1 cellular context compared by ENCODE assay signal in the genomic region with DNA sequence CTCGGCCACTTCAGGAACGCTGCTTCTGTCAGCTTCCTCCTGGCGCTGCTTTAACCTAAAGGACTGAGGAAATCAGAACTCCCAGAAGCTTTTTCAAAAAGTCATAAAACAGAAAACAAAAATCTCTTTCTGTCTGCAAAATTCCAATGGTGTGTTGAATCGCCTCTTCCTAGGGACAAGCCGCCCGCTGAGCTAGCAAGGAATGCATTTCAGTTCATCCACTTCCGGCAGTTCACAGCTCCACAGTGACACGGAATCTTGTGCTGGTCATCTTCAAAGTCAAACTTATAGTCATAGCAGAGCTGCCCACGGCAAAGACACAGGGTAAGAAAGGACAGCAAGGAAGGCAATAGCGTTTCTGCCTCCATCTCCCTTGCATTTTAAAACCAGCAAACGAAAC.
TF ChIP-seq lines count a peak whose summit lies in the region.

No MANE protein-coding gene starts in this region.

TF ChIP-seq in SK-N-SH, 30 proteins besides CTCF, POLR2A, EP300 and RAD21:
- TF ChIP-seq, protein P1, sequence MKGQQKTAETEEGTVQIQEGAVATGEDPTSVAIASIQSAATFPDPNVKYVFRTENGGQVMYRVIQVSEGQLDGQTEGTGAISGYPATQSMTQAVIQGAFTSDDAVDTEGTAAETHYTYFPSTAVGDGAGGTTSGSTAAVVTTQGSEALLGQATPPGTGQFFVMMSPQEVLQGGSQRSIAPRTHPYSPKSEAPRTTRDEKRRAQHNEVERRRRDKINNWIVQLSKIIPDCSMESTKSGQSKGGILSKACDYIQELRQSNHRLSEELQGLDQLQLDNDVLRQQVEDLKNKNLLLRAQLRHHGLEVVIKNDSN (IDR thresholded peaks at IDR 0.05; ENCODE audit: borderline replicate concordance, low read depth), result no peak
- TF ChIP-seq ELF1 (IDR thresholded peaks at IDR 0.05) (no peak), CHD2 (IDR thresholded peaks at IDR 0.05; ENCODE audit: low read length, partially characterized antibody) (no peak), GABPA (IDR thresholded peaks at IDR 0.05; ENCODE audit: low read depth) (no peak), TCF12 (IDR thresholded peaks at IDR 0.05) (no peak), NFIC (IDR thresholded peaks at IDR 0.05; ENCODE audit: borderline replicate concordance) (no peak)
- TF ChIP-seq, protein P2, sequence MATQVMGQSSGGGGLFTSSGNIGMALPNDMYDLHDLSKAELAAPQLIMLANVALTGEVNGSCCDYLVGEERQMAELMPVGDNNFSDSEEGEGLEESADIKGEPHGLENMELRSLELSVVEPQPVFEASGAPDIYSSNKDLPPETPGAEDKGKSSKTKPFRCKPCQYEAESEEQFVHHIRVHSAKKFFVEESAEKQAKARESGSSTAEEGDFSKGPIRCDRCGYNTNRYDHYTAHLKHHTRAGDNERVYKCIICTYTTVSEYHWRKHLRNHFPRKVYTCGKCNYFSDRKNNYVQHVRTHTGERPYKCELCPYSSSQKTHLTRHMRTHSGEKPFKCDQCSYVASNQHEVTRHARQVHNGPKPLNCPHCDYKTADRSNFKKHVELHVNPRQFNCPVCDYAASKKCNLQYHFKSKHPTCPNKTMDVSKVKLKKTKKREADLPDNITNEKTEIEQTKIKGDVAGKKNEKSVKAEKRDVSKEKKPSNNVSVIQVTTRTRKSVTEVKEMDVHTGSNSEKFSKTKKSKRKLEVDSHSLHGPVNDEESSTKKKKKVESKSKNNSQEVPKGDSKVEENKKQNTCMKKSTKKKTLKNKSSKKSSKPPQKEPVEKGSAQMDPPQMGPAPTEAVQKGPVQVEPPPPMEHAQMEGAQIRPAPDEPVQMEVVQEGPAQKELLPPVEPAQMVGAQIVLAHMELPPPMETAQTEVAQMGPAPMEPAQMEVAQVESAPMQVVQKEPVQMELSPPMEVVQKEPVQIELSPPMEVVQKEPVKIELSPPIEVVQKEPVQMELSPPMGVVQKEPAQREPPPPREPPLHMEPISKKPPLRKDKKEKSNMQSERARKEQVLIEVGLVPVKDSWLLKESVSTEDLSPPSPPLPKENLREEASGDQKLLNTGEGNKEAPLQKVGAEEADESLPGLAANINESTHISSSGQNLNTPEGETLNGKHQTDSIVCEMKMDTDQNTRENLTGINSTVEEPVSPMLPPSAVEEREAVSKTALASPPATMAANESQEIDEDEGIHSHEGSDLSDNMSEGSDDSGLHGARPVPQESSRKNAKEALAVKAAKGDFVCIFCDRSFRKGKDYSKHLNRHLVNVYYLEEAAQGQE (IDR thresholded peaks at IDR 0.05; ENCODE audit: low read depth, low read length), result no peak
- TF ChIP-seq, protein P3, sequence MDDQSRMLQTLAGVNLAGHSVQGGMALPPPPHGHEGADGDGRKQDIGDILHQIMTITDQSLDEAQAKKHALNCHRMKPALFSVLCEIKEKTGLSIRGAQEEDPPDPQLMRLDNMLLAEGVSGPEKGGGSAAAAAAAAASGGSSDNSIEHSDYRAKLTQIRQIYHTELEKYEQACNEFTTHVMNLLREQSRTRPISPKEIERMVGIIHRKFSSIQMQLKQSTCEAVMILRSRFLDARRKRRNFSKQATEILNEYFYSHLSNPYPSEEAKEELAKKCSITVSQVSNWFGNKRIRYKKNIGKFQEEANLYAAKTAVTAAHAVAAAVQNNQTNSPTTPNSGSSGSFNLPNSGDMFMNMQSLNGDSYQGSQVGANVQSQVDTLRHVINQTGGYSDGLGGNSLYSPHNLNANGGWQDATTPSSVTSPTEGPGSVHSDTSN (IDR thresholded peaks at IDR 0.05), result no peak
- TF ChIP-seq, protein P4, sequence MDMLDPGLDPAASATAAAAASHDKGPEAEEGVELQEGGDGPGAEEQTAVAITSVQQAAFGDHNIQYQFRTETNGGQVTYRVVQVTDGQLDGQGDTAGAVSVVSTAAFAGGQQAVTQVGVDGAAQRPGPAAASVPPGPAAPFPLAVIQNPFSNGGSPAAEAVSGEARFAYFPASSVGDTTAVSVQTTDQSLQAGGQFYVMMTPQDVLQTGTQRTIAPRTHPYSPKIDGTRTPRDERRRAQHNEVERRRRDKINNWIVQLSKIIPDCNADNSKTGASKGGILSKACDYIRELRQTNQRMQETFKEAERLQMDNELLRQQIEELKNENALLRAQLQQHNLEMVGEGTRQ (IDR thresholded peaks at IDR 0.05; ENCODE audit: borderline replicate concordance, low read depth, low read length), result no peak
